Comparison of ENCODE assay signal across 8 cellular contexts in the genomic region with DNA sequence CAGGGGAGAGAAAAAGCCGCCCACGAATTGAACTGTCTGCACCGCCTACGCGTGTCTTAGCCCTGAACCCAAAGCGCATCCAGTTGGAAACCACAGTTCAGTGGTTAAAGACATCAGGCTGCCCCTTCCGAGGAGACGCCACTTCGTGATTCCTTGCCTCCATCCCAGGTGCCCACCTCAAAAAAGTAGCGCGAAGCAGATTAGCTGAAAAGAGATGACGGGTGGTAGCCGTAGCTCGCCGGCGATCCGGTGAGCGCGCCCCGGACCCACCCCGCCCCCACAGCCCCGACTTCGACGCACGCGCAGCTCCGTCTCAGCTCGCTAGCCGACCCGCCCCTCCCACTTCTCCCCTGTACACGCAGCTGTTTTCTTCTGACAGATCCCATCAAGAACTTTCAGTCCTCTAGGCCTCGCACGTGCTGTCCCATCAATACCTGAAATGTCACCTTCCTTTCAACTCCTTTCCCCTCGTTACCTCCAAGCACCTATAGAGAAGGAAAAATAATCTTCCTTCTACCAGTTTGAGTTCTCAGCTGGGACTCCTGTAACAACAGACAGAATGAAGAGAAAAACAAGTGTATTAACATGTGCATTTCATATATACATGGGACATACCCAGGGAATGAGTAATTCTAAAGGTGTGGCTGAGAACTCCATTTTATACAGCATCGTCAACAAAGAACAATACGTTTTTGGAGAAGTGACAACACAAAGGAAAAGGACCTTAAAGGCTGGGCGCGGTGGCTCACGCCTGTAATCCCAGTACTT. TPM values are rescaled to one million over a fixed set of nuclear protein-coding genes. Genes with fewer than 3 reads are reported as not detected.
DNase-seq lines count a peak whose midpoint lies in the region; ATAC-seq and TF ChIP-seq lines count a peak whose summit lies in the region.

No MANE protein-coding gene starts in this region.

- peak in 13 of 14 donors; percentile 53 to 85 (median 71) for DNase-seq in C1 segment of cervical spinal cord (lab: John Stamatoyannopoulos, UW)
- peak; percentile 78 to 82 for DNase-seq in HL-60 (ENCODE audit: low read depth in 1 of 2, low spot score in 1 of 2)
- DNase-seq in NOMO-1 (lab: John Stamatoyannopoulos, UW; ENCODE audit: unreplicated experiment in 2 of 2): peak; percentile 70 to 81
- peak; percentile 60 for DNase-seq in activated CD8-positive, alpha-beta memory T cell treated with anti-CD3 and anti-CD28 coated beads, Interleukin-2, amount 50 U/mL, for 24 hours (ENCODE audit: extremely low read depth)
- peak; percentile 80 for DNase-seq in endothelial cell (ENCODE audit: low spot score)
- DNase-seq in mesothelial cell of epicardium (ENCODE audit: low spot score in 2 of 2, unreplicated experiment in 2 of 2): peak; percentile 74 to 80
- peak; percentile 49 for DNase-seq in stimulated activated CD8-positive, alpha-beta memory T cell treated with anti-CD3 and anti-CD28 coated beads, Interleukin-15, amount 100 ng/mL, for 24 hours (ENCODE audit: low read depth)

- peak overlapping the region; percentile 89 for H3K4me3 ChIP-seq in HL-60 (replicated peaks; ENCODE audit: insufficient read depth, low read length)

- H3K4me1 Mint-ChIP-seq in endothelial cell (ENCODE audit: unreplicated experiment): peaks cover 26% of the 10 kb centered on the region
- H3K4me1 Mint-ChIP-seq in mesothelial cell of epicardium: peaks cover 14% of the 10 kb centered on the region

- no peaks in the 10 kb centered on the region for H3K27me3 ChIP-seq in HL-60 (ENCODE audit: insufficient read depth, poor library complexity, severe bottlenecking)

- TF ChIP-seq CTCF in HL-60 (IDR thresholded peaks at IDR 0.05; ENCODE audit: insufficient read depth, low read length) (no peak), endothelial cell (IDR thresholded peaks at IDR 0.05; ENCODE audit: unreplicated experiment) (no peak), mesothelial cell of epicardium (IDR thresholded peaks at IDR 0.05; ENCODE audit: unreplicated experiment) (no peak)

- peak; percentile 45 for ATAC-seq in GM19438 (IDR thresholded peaks at IDR 0.05; ENCODE audit: low read depth, unreplicated experiment)

- H3K27ac Mint-ChIP-seq in endothelial cell (ENCODE audit: unreplicated experiment) (peak overlapping the region; percentile 96), mesothelial cell of epicardium (peak overlapping the region; percentile 95)

- H3K4me3 Mint-ChIP-seq in endothelial cell (ENCODE audit: unreplicated experiment): peak overlapping the region; percentile 93
- peak overlapping the region; percentile 81 for H3K4me3 Mint-ChIP-seq in mesothelial cell of epicardium

- H3K27me3 Mint-ChIP-seq in endothelial cell (ENCODE audit: unreplicated experiment) (peaks cover 33% of the 10 kb centered on the region), mesothelial cell of epicardium (ENCODE audit: low read depth) (peaks cover 2% of the 10 kb centered on the region)

- H3K9me3 Mint-ChIP-seq in endothelial cell (ENCODE audit: unreplicated experiment) (no peaks in the 10 kb centered on the region), mesothelial cell of epicardium (no peaks in the 10 kb centered on the region)

- H3K27ac ChIP-seq in HL-60 (replicated peaks): peak overlapping the region; percentile 61

- H3K36me3 Mint-ChIP-seq in endothelial cell (ENCODE audit: low read depth, unreplicated experiment): peaks cover 4% of the 10 kb centered on the region
- H3K36me3 Mint-ChIP-seq in mesothelial cell of epicardium: no peaks in the 10 kb centered on the region

RNA-seq across cellular contexts. Expression of gene OR4D9, which starts 49.5 kb away (rescaled TPM):
- total RNA-seq in endothelial cell (ENCODE audit: unreplicated experiment) (not detected), mesothelial cell of epicardium (not detected in 3 replicates)

RNA-seq across cellular contexts. Expression of gene OSBP, which starts 54.7 kb away (rescaled TPM):
- total RNA-seq in endothelial cell (ENCODE audit: unreplicated experiment): 39.5 TPM
- 45.0 to 47.6 TPM (median 46.8 TPM) in 3 replicates for total RNA-seq in mesothelial cell of epicardium

RNA-seq across cellular contexts. Expression of gene OR4D11, which starts 57.5 kb away (rescaled TPM):
- total RNA-seq in endothelial cell (ENCODE audit: unreplicated experiment) (not detected), mesothelial cell of epicardium (not detected in 3 replicates)

Comparison
In these comparisons a context has a peak if more than half of its experiments do, and no peak if none do; other contexts are left out.
1. Peak in every context shown above with its lines: DNase-seq, ATAC-seq, H3K4me3 ChIP-seq and H3K27ac ChIP-seq.